ENCODE assay signal across 36 cellular contexts in the genomic region with DNA sequence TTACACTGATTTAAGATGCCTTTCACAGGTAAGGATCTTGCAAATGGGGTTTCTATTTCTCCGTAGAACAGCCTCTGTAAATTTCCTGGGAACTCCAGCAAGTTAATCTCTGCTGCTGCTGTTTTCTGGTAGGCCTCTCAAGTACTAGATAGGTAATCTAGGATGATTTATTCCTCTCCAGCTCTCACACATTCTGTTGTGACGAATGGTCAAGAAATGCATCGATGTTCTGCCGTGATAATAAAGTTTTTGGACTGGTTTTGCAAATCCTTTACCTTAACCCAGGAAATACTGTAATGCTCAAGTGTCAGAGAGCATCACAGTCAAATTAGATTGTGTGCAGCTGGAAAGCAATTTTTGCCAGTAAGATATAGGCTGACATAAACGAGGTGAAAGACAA.
"Had no signal": no experiment of that assay in that cellular context is flagged by ENCODE, and none has a peak within 500 bp of the region (broad histone marks: within the 10 kb centered on the region; RNA-seq: fewer than 3 reads in every experiment).

No MANE protein-coding gene starts in this region.

- H3K36me3 ChIP-seq: MG63 had no signal

- H3K27ac ChIP-seq: PC-9, RWPE1, VCaP had no signal

- H3K27ac Mint-ChIP-seq: activated CD4-positive, alpha-beta T cell treated with anti-CD3 and anti-CD28 coated beads, Interleukin-2, amount 10 ng/mL, durations not matched to agents 24 days and 14 days; activated CD8-positive, alpha-beta T cell treated with anti-CD3 and anti-CD28 coated beads for 36 hours; activated naive CD4-positive, alpha-beta T cell treated with anti-CD3 and anti-CD28 coated beads, Interleukin-2, amount 50 U/mL, for 24 hours; activated naive CD8-positive, alpha-beta T cell treated with anti-CD3 and anti-CD28 coated beads, Interleukin-2, amount 10 ng/mL, durations not matched to agents 7 days and 5 days; activated T-cell treated with anti-CD3 and anti-CD28 coated beads, Interleukin-2, amount 50 U/mL, for 72 hours; activated T-helper 17 cell treated with anti-CD3 and anti-CD28 coated beads, Interleukin-2, amount 50 U/mL, for 72 hours; brain had no signal

- DNase-seq: activated CD4-positive, alpha-beta T cell treated with anti-CD3 and anti-CD28 coated beads, Interleukin-2, amount 10 ng/mL, durations not matched to agents 24 days and 14 days; activated CD4-positive, alpha-beta T cell treated with anti-CD3 and anti-CD28 coated beads, Interleukin-2, amount 50 U/mL, for 4 hours; activated CD8-positive, alpha-beta T cell treated with anti-CD3 and anti-CD28 coated beads for 36 hours; activated gamma-delta T cell; activated naive CD4-positive, alpha-beta T cell treated with Interleukin-2 at 50 U/mL for 16 hours; activated naive CD8-positive, alpha-beta T cell treated with anti-CD3 and anti-CD28 coated beads, Interleukin-2, amount 10 ng/mL, durations not matched to agents 7 days and 5 days; activated T-cell treated with anti-CD3 and anti-CD28 coated beads, Interleukin-2, amount 50 U/mL, for 1 hour; activated T-cell treated with anti-CD3 and anti-CD28 coated beads, Interleukin-2, amount 50 U/mL, for 72 hours; Kasumi-1; KG1; MG63; NCI-H1048; NCI-H1105 treated with DMSO at 0.1 percent for 48 hours; NCI-H1436; NCI-H1694; NCI-H1930; NCI-H2081 treated with DMSO at 0.1 percent for 48 hours; NCI-H226; NCI-H446 treated with DMSO at 0.1 percent for 48 hours; NCI-H524; NCI-H69; NK-92 treated with Interleukin-12 subunit alpha and Interleukin-12 subunit beta, amount 100 ng/mL, for 24 hours; PC-9; SIG-M5; T-helper 1 cell; T-helper 2 cell; T-helper 9 cell had no signal

- H3K4me3 ChIP-seq: MG63, PC-9 had no signal

- H3K9me3 Mint-ChIP-seq: activated CD4-positive, alpha-beta T cell treated with anti-CD3 and anti-CD28 coated beads, Interleukin-2, amount 10 ng/mL, durations not matched to agents 24 days and 14 days; activated CD8-positive, alpha-beta T cell treated with anti-CD3 and anti-CD28 coated beads for 36 hours; activated naive CD8-positive, alpha-beta T cell treated with anti-CD3 and anti-CD28 coated beads, Interleukin-2, amount 10 ng/mL, durations not matched to agents 7 days and 5 days; activated T-cell treated with anti-CD3 and anti-CD28 coated beads, Interleukin-2, amount 50 U/mL, for 72 hours; activated T-helper 17 cell treated with anti-CD3 and anti-CD28 coated beads, Interleukin-2, amount 50 U/mL, for 72 hours had no signal

- ATAC-seq: activated CD8-positive, alpha-beta T cell treated with anti-CD3 and anti-CD28 coated beads for 36 hours; activated T-cell treated with anti-CD3 and anti-CD28 coated beads, Interleukin-2, amount 50 U/mL, for 72 hours; activated T-helper 17 cell treated with anti-CD3 and anti-CD28 coated beads, Interleukin-2, amount 50 U/mL, for 72 hours; Right ventricle myocardium inferior; SK-N-SH treated with all-trans-retinoic acid at 6 μM for 48 hours had no signal

- H3K36me3 Mint-ChIP-seq: activated naive CD4-positive, alpha-beta T cell treated with anti-CD3 and anti-CD28 coated beads, Interleukin-2, amount 50 U/mL, for 24 hours; activated naive CD8-positive, alpha-beta T cell treated with anti-CD3 and anti-CD28 coated beads, Interleukin-2, amount 10 ng/mL, durations not matched to agents 7 days and 5 days; brain had no signal

- H3K27me3 Mint-ChIP-seq: activated CD4-positive, alpha-beta T cell treated with anti-CD3 and anti-CD28 coated beads, Interleukin-2, amount 10 ng/mL, durations not matched to agents 24 days and 14 days; activated CD8-positive, alpha-beta T cell treated with anti-CD3 and anti-CD28 coated beads for 36 hours; activated naive CD4-positive, alpha-beta T cell treated with anti-CD3 and anti-CD28 coated beads, Interleukin-2, amount 50 U/mL, for 24 hours; activated naive CD8-positive, alpha-beta T cell treated with anti-CD3 and anti-CD28 coated beads, Interleukin-2, amount 10 ng/mL, durations not matched to agents 7 days and 5 days; activated T-helper 17 cell treated with anti-CD3 and anti-CD28 coated beads, Interleukin-2, amount 50 U/mL, for 72 hours; central memory CD8-positive, alpha-beta T cell had no signal

- H3K4me3 Mint-ChIP-seq: activated CD4-positive, alpha-beta T cell treated with anti-CD3 and anti-CD28 coated beads, Interleukin-2, amount 10 ng/mL, durations not matched to agents 24 days and 14 days; activated CD8-positive, alpha-beta T cell treated with anti-CD3 and anti-CD28 coated beads for 36 hours; activated naive CD4-positive, alpha-beta T cell treated with anti-CD3 and anti-CD28 coated beads, Interleukin-2, amount 50 U/mL, for 24 hours; activated naive CD8-positive, alpha-beta T cell treated with anti-CD3 and anti-CD28 coated beads, Interleukin-2, amount 10 ng/mL, durations not matched to agents 7 days and 5 days; activated T-cell treated with anti-CD3 and anti-CD28 coated beads, Interleukin-2, amount 50 U/mL, for 72 hours; activated T-helper 17 cell treated with anti-CD3 and anti-CD28 coated beads, Interleukin-2, amount 50 U/mL, for 72 hours; brain; central memory CD8-positive, alpha-beta T cell had no signal

- H3K4me2 ChIP-seq: PC-9 had no signal

- H3K27me3 ChIP-seq: MG63 had no signal

- H3K4me1 Mint-ChIP-seq: activated CD4-positive, alpha-beta T cell treated with anti-CD3 and anti-CD28 coated beads, Interleukin-2, amount 10 ng/mL, durations not matched to agents 24 days and 14 days; activated naive CD4-positive, alpha-beta T cell treated with anti-CD3 and anti-CD28 coated beads, Interleukin-2, amount 50 U/mL, for 24 hours; activated naive CD8-positive, alpha-beta T cell treated with anti-CD3 and anti-CD28 coated beads, Interleukin-2, amount 10 ng/mL, durations not matched to agents 7 days and 5 days; activated T-helper 17 cell treated with anti-CD3 and anti-CD28 coated beads, Interleukin-2, amount 50 U/mL, for 72 hours; brain; central memory CD8-positive, alpha-beta T cell had no signal

- FAIRE-seq: RCC 7860 had no signal

- H2AFZ ChIP-seq: PC-9 had no signal
